In genomic region chr11:67311556-67312082, GRCh38 we compare ENCODE assay signal across 1 cellular context.
TF ChIP-seq lines count a peak whose summit lies in the region.

No MANE protein-coding gene starts in this region.

TF ChIP-seq in WTC11, 78 proteins besides CTCF, POLR2A, EP300 and RAD21 (continued from another document):
- no peak for TF ChIP-seq ZNF532 (CRISPR knock-in tag; IDR thresholded peaks at IDR 0.05; ENCODE audit: borderline replicate concordance)
- TF ChIP-seq MLX (CRISPR knock-in tag; IDR thresholded peaks at IDR 0.05), result no peak
- no peak for TF ChIP-seq JAZF1 (CRISPR knock-in tag; IDR thresholded peaks at IDR 0.05)
- no peak for TF ChIP-seq ERG (CRISPR knock-in tag; IDR thresholded peaks at IDR 0.05)
- TF ChIP-seq ESRRA (CRISPR knock-in tag; IDR thresholded peaks at IDR 0.05; ENCODE audit: borderline replicate concordance), result no peak
- TF ChIP-seq NR3C1 (CRISPR knock-in tag; conservative IDR thresholded peaks at IDR 0.05; ENCODE audit: low read depth), result no peak
